In the genomic region with DNA sequence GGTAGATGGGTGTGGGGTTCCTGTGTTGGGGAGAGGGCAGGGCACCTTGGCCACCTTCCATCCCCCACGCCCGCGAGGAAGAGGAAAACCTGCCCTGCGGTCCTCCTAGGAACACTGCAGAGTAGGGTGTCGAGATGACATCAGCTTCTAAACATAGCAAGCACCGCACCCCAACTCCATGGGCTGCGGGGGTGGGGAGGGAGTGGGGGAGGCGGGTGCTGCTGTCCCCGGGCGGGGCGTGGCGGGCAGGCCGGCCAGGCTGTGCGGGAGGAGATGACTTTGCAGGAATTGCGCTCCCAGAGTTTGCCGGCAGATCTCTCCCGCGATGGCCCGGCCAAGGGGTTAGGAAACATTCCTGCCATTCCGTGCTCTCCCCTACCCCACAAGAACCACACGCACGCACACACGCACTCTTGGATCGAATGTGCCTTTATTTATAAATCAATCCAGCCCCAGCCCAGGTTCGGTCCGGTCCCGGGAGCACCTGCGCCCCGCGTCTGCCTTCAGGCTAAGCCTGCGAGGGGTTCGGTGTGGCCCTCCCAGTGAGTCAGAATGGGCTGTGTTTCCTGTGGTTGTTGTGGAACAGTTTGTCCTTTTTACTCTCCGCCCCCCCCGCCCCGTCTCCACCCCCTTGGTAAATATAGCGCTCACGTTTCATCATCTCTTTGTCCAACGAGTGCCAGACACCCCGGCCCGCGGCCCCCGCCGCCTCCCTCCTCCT, we compare ENCODE assay signal across 8 cellular contexts. TPM values are rescaled to one million over a fixed set of nuclear protein-coding genes. Genes with fewer than 3 reads are reported as not detected.
A peak's percentile ranks its signal among the peaks of the same experiment; 100 is the strongest.
DNase-seq lines count a peak whose midpoint lies in the region; ATAC-seq and TF ChIP-seq lines count a peak whose summit lies in the region.

No MANE protein-coding gene starts in this region.

- peak overlapping the region; percentile 100 for H3K27ac ChIP-seq in upper lobe of right lung

- H3K4me1 ChIP-seq in upper lobe of right lung: peaks cover 51% of the 10 kb centered on the region

- peak overlapping the region; percentile 100 for H3K27ac Mint-ChIP-seq in progenitor cell of endocrine pancreas

- no peaks in the 10 kb centered on the region for H3K9me3 Mint-ChIP-seq in progenitor cell of endocrine pancreas (ENCODE audit: low read depth)

- ATAC-seq in HG02798 (IDR thresholded peaks at IDR 0.05; ENCODE audit: poor library complexity, unreplicated experiment) (peak; percentile 38), left cardiac atrium (peak; percentile 72 to 74), upper lobe of right lung (peak; percentile 73)

- TF ChIP-seq CTCF in GM12875 (IDR thresholded peaks at IDR 0.05; ENCODE audit: borderline replicate concordance, insufficient read depth, low read depth, low read length): no peak
- TF ChIP-seq CTCF in progenitor cell of endocrine pancreas (IDR thresholded peaks at IDR 0.05; ENCODE audit: unreplicated experiment): peak; percentile 13
- peak; percentile 19 for TF ChIP-seq CTCF in upper lobe of right lung (IDR thresholded peaks at IDR 0.05)

- no peaks in the 10 kb centered on the region for H3K9me3 ChIP-seq in upper lobe of right lung

- intact Hi-C loops in left cardiac atrium (cut with DNase I): loop anchor here (1.0 to 10.0 kb wide), 5 partner anchors 7 to 185 kb away; no protein-coding TSS in a partner anchor
- intact Hi-C loops in upper lobe of right lung (cut with DNase I): loop anchor here (5.0 to 10.0 kb wide), 2 partner anchors 58 to 165 kb away; no protein-coding TSS in a partner anchor

- DNase-seq in NCI-H1436 (lab: John Stamatoyannopoulos, UW) (peak; percentile 89), SW 1271 (lab: John Stamatoyannopoulos, UW) (peak; percentile 74 to 95), amniotic stem cell (lab: John Stamatoyannopoulos, UW) (peak; percentile 94), left cardiac atrium (peak; percentile 97), progenitor cell of endocrine pancreas (ENCODE audit: low spot score, unreplicated experiment) (peak; percentile 61), upper lobe of right lung (peak; percentile 99)

- H3K27me3 Mint-ChIP-seq in progenitor cell of endocrine pancreas: peaks cover 40% of the 10 kb centered on the region

- peaks cover 15% of the 10 kb centered on the region for H3K4me1 Mint-ChIP-seq in progenitor cell of endocrine pancreas (ENCODE audit: low read depth)

- H3K4me3 Mint-ChIP-seq in progenitor cell of endocrine pancreas (ENCODE audit: low read depth): peak overlapping the region; percentile 70

- H3K36me3 ChIP-seq in upper lobe of right lung: no peaks in the 10 kb centered on the region

- H3K36me3 Mint-ChIP-seq in progenitor cell of endocrine pancreas (ENCODE audit: insufficient read depth): no peaks in the 10 kb centered on the region

- no peaks in the 10 kb centered on the region for H3K27me3 ChIP-seq in upper lobe of right lung

- H3K4me3 ChIP-seq in GM12875 (ENCODE audit: low read depth, low read length): peak overlapping the region; percentile 55
- H3K4me3 ChIP-seq in upper lobe of right lung: peak overlapping the region; percentile 55

RNA-seq across cellular contexts. Expression of a gene that starts 5.2 kb away (rescaled TPM):
- total RNA-seq in left cardiac atrium (10 to 100 TPM; 56.2 to 78.9 TPM), progenitor cell of endocrine pancreas (0.47 and 0.57 TPM in 2 replicates), upper lobe of right lung (91.0 TPM)

Comparison
In these comparisons a context has a peak if more than half of its experiments do, and no peak if none do; other contexts are left out.
1. Peak in every context shown above with its lines: DNase-seq, ATAC-seq, H3K4me3 ChIP-seq and H3K27ac ChIP-seq.
2. RNA of a gene that starts 5.2 kb away (total RNA-seq): 91.0 TPM in upper lobe of right lung (single experiment) and 56.2 to 78.9 TPM in left cardiac atrium; 0.47 to 0.57 TPM in progenitor cell of endocrine pancreas; every median in the first group is over 10 times any median in the second.